In the genomic region with DNA sequence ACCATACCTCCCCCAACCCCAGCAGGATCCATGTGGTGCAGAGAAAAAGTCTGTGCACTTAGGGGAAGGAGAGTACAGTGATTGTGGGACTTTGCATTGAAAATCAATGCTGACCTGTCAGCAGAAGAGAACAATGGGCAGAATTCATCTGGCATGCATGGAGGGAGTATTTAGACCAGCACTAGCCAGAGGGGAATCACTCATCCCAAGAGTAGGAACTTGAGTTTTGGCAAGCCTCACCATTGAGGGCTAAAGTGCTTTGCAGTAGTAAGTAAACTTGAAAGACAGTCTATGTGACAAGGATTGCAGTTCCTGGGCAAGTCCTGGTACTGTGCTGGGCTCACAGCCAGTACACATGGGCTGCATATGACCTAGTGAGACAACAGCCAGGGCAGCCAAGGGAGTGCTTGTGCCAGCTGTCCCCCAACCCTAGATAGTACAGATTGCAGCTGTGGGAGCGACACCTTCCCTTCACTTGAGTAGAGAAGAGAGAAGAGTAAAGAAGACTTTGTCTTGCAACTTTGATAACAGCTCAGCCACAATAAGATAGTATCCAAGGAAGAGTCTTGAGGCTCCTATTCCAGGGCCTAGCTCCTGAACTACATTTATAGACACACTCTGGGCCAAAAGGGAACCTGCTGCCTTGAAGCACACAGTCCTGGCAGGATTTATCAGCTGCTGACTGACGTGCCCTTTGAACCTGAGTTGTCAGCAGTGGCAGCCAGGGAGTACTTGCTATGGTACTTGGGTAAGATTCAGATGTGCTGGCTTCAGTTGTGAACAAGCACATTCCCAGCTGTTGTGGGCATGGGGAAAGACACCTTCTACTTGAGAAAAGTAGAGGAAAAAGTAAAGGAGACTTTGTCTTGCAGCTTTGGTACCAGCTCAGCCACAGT, we compare ENCODE assay signal across 16 cellular contexts.
"Had no signal": no experiment of that assay in that cellular context is flagged by ENCODE, and none has a peak within 500 bp of the region (broad histone marks: within the 10 kb centered on the region; RNA-seq: fewer than 3 reads in every experiment).

No MANE protein-coding gene starts in this region.

- H3K9me3 ChIP-seq: gastrocnemius medialis, neutrophil, vagina had no signal

- H3K4me1 ChIP-seq: ascending aorta, gastrocnemius medialis, tibial nerve, vagina had no signal

- H3K36me3 ChIP-seq: ascending aorta, gastrocnemius medialis, neutrophil, tibial nerve, vagina had no signal

- ATAC-seq: activated naive CD8-positive, alpha-beta T cell treated with anti-CD3 and anti-CD28 coated beads, Interleukin-2, amount 50 U/mL, for 24 hours; gastrocnemius medialis; naive thymus-derived CD8-positive, alpha-beta T cell; stimulated activated effector memory CD8-positive, alpha-beta T cell treated with anti-CD3 and anti-CD28 coated beads, Interleukin-12 subunit alpha, Interleukin-12 subunit beta, amount 100 ng/mL, for 72 hours had no signal

- H2AFZ ChIP-seq: hepatocyte had no signal

- H3K4me2 ChIP-seq: hepatocyte had no signal

- H3K27me3 ChIP-seq: ascending aorta, gastrocnemius medialis, hepatocyte, neutrophil, tibial nerve, vagina had no signal

- H3K27ac ChIP-seq: ascending aorta, coronary artery, gastrocnemius medialis, hepatocyte, neutrophil, tibial nerve, vagina had no signal

- H3K4me3 ChIP-seq: ascending aorta, coronary artery, gastrocnemius medialis, hepatocyte, lung, tibial nerve, vagina had no signal

- DNase-seq: activated CD4-positive, alpha-beta memory T cell treated with anti-CD3 and anti-CD28 coated beads, Interleukin-2, amount 10 ng/mL, durations not matched to agents 7 days and 5 days; activated naive CD8-positive, alpha-beta T cell treated with anti-CD3 and anti-CD28 coated beads, Interleukin-2, amount 50 U/mL, for 24 hours; central memory CD4-positive, alpha-beta T cell; effector CD4-positive, alpha-beta T cell; gastrocnemius medialis; naive thymus-derived CD8-positive, alpha-beta T cell; T1000 had no signal

- FAIRE-seq: endothelial cell of umbilical vein had no signal

- H3K79me2 ChIP-seq: hepatocyte had no signal
